In the genomic region with DNA sequence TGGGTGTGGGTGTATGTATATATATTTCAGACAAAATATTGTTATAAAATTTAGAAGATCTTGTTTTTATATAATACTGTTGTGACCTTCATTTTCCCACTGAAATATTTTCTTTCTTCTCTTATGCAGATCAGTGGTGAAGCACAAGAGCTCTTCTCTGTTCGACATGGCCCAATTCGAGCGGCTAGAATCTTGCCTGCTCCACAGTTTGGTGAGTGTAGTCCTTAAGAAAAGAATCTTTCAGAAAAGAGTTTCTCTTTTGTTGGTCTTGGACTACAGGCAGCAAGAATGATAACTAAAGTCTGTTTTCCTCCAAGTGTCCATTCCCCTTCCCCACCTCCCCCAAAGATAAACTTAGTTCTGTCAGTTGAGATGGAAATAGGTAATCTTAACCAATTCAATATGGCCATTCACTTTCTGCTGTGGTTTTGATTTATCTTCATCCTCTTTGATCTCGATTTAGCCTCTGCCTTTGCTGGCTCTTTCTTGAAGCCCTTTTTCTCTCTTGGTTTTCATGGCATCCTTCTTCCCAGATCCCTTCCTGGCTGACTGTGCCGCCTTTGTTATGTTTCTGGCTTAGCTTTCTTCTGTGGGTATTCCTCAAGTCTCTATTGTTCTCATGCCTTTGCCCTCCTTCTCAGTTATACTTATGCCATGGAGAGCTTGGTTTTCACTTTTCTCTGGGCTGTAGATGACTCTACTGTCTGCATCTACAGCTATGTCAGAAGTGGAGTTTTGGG, we compare ENCODE assay signal across 24 cellular contexts.
DNase-seq lines count a peak whose midpoint lies in the region; ATAC-seq, FAIRE-seq and TF ChIP-seq lines count a peak whose summit lies in the region.
"Had no signal": no experiment of that assay in that cellular context is flagged by ENCODE, and none has a peak within 500 bp of the region (broad histone marks: within the 10 kb centered on the region; RNA-seq: fewer than 3 reads in every experiment).

No MANE protein-coding gene starts in this region.

- TF ChIP-seq CTCF in mesothelial cell of epicardium (IDR thresholded peaks at IDR 0.05; ENCODE audit: unreplicated experiment): no peak
- TF ChIP-seq CTCF in thyroid gland (IDR thresholded peaks at IDR 0.05): no peak
- no peak for TF ChIP-seq CTCF in lower lobe of right lung (IDR thresholded peaks at IDR 0.05)

- no peak overlapping the region for H2AK5ac ChIP-seq in mesendoderm (ENCODE audit: low read length)

- H3K9ac ChIP-seq in NT2/D1 (ENCODE audit: insufficient read length, low read depth) (no peak overlapping the region), mesendoderm (ENCODE audit: low read length) (no peak overlapping the region)

- H3K56ac ChIP-seq in mesendoderm (ENCODE audit: low read length): no peak overlapping the region

- H3K27ac Mint-ChIP-seq in mesothelial cell of epicardium: peak overlapping the region; percentile 63
- H3K27ac Mint-ChIP-seq: activated naive CD8-positive, alpha-beta T cell treated with anti-CD3 and anti-CD28 coated beads, Interleukin-2, amount 50 U/mL, for 24 hours; IgD-negative memory B cell; stimulated activated naive CD8-positive, alpha-beta T cell treated with anti-CD3 and anti-CD28 coated beads, Interleukin-15, Interleukin-2, amounts not matched to agents 100 ng/mL and 50 ng/mL, for 24 hours had no signal

- H3K4me3 ChIP-seq in NT2/D1 (ENCODE audit: insufficient read length, low read depth) (no peak overlapping the region), thyroid gland (replicated peaks in 1 of 3) (no peak overlapping the region), mesendoderm (ENCODE audit: low read length) (no peak overlapping the region), lower lobe of right lung (no peak overlapping the region)
- H3K4me3 ChIP-seq: A549, colonic mucosa, spleen, upper lobe of left lung had no signal

- peaks cover 7% of the 10 kb centered on the region for H3K36me3 Mint-ChIP-seq in mesothelial cell of epicardium

- no peak for ATAC-seq in lower lobe of right lung
- ATAC-seq: A549; activated naive CD8-positive, alpha-beta T cell treated with anti-CD3 and anti-CD28 coated beads, Interleukin-2, amount 50 U/mL, for 24 hours had no signal

- no peak overlapping the region for H2BK15ac ChIP-seq in mesendoderm (replicated peaks; ENCODE audit: low read depth)

- intact Hi-C loops in thyroid gland (cut with DNase I) (no loop called here), lower lobe of right lung (cut with DNase I) (no loop called here)

- no peak overlapping the region for H4K8ac ChIP-seq in mesendoderm (ENCODE audit: low read depth, low read length)

- no peaks in the 10 kb centered on the region for H3K9me3 ChIP-seq in NT2/D1 (ENCODE audit: insufficient read depth, low read length)
- H3K9me3 ChIP-seq in thyroid gland: no peaks in the 10 kb centered on the region
- H3K9me3 ChIP-seq in lower lobe of right lung: peaks cover 5% of the 10 kb centered on the region
- H3K9me3 ChIP-seq: A549, BE2C, Caco-2, colonic mucosa had no signal

- H2BK120ac ChIP-seq in mesendoderm (ENCODE audit: low read depth, low read length): no peak overlapping the region

- FAIRE-seq in A204.1 (lab: Jason Lieb, UNC): peak; percentile 99
- FAIRE-seq: A549, endometrium had no signal

- no peaks in the 10 kb centered on the region for H3K36me3 ChIP-seq in NT2/D1 (ENCODE audit: insufficient read depth, insufficient read length, low read length)
- H3K36me3 ChIP-seq in thyroid gland: no peaks in the 10 kb centered on the region
- no peaks in the 10 kb centered on the region for H3K36me3 ChIP-seq in mesendoderm (ENCODE audit: control insufficient read depth, insufficient read depth, low read length)
- H3K36me3 ChIP-seq in lower lobe of right lung: no peaks in the 10 kb centered on the region
- H3K36me3 ChIP-seq: BE2C, brain microvascular endothelial cell, colonic mucosa, upper lobe of left lung had no signal

- H3K4me3 Mint-ChIP-seq in mesothelial cell of epicardium: no peak overlapping the region
- H3K4me3 Mint-ChIP-seq: activated naive CD8-positive, alpha-beta T cell treated with anti-CD3 and anti-CD28 coated beads, Interleukin-2, amount 50 U/mL, for 24 hours; IgD-negative memory B cell; stimulated activated naive CD8-positive, alpha-beta T cell treated with anti-CD3 and anti-CD28 coated beads, Interleukin-15, Interleukin-2, amounts not matched to agents 100 ng/mL and 50 ng/mL, for 24 hours had no signal

- H3K4me1 ChIP-seq in NT2/D1 (ENCODE audit: insufficient read depth, insufficient read length) (no peaks in the 10 kb centered on the region), thyroid gland (peaks cover 0 to 4% of the 10 kb centered on the region in 2 donors), mesendoderm (ENCODE audit: control insufficient read depth, low read depth, low read length) (no peaks in the 10 kb centered on the region), lower lobe of right lung (peaks cover 18% of the 10 kb centered on the region)
- H3K4me1 ChIP-seq: A549, BE2C, colonic mucosa, spleen had no signal

- no peak overlapping the region for H3K18ac ChIP-seq in mesendoderm (ENCODE audit: low read length)

- no peaks in the 10 kb centered on the region for H3K27me3 Mint-ChIP-seq in mesothelial cell of epicardium (ENCODE audit: low read depth)
- H3K27me3 Mint-ChIP-seq: activated naive CD8-positive, alpha-beta T cell treated with anti-CD3 and anti-CD28 coated beads, Interleukin-2, amount 50 U/mL, for 24 hours; IgD-negative memory B cell; stimulated activated naive CD8-positive, alpha-beta T cell treated with anti-CD3 and anti-CD28 coated beads, Interleukin-15, Interleukin-2, amounts not matched to agents 100 ng/mL and 50 ng/mL, for 24 hours had no signal

- no peak overlapping the region for H3K27ac ChIP-seq in thyroid gland
- H3K27ac ChIP-seq in mesendoderm (ENCODE audit: low read depth, low read length): no peak overlapping the region
- H3K27ac ChIP-seq in lower lobe of right lung: no peak overlapping the region
- H3K27ac ChIP-seq: A549, brain microvascular endothelial cell, colonic mucosa, spleen, upper lobe of left lung had no signal

- H3K23ac ChIP-seq in mesendoderm (ENCODE audit: low read length): no peak overlapping the region

- no peaks in the 10 kb centered on the region for H3K79me2 ChIP-seq in mesendoderm (ENCODE audit: control insufficient read depth, insufficient read depth, low read length)

- WGBS in thyroid gland, 2 donors: 71 to 78% methylated on average over 5 of the region's 5 CpGs
- no CpG with 5 or more reads among the region's 5 CpGs for WGBS in mesendoderm (ENCODE audit: extremely low coverage, insufficient coverage, low lambda C conversion rate)

- H3K4me2 ChIP-seq in mesendoderm (ENCODE audit: low read length): no peak overlapping the region
- H3K4me2 ChIP-seq: A549 had no signal

- H2BK5ac ChIP-seq in mesendoderm (ENCODE audit: low read length): no peak overlapping the region

- H3K9me3 Mint-ChIP-seq in mesothelial cell of epicardium: peaks cover 9% of the 10 kb centered on the region

- peak; percentile 36 for DNase-seq in NT2/D1 (ENCODE audit: low read depth, low spot score)
- peak; percentile 57 for DNase-seq in globus pallidus (ENCODE audit: low spot score)
- DNase-seq in mesothelial cell of epicardium (ENCODE audit: low spot score in 2 of 2, unreplicated experiment in 2 of 2): no peak
- no peak for DNase-seq in thyroid gland
- DNase-seq in T-helper 9 cell: no peak
- DNase-seq in mesendoderm: no peak
- DNase-seq in lower lobe of right lung: no peak
- DNase-seq: activated CD4-positive, alpha-beta T cell treated with anti-CD3 and anti-CD28 coated beads, Interleukin-2, amount 50 U/mL, for 4 hours; activated effector memory CD4-positive, alpha-beta T cell treated with Interleukin-2 at 50 U/mL for 16 hours; activated naive CD8-positive, alpha-beta T cell treated with anti-CD3 and anti-CD28 coated beads, Interleukin-2, amount 50 U/mL, for 24 hours; BE2C; brain microvascular endothelial cell; Caco-2; colonic mucosa; MM.1S; NCI-H69; spleen; stimulated activated CD4-positive, alpha-beta T cell treated with anti-CD3 and anti-CD28 coated beads, Interleukin-4, amount 100 ng/mL, for 24 hours; upper lobe of left lung had no signal

- peaks cover 37% of the 10 kb centered on the region for H3K4me1 Mint-ChIP-seq in mesothelial cell of epicardium
- H3K4me1 Mint-ChIP-seq: activated naive CD8-positive, alpha-beta T cell treated with anti-CD3 and anti-CD28 coated beads, Interleukin-2, amount 50 U/mL, for 24 hours had no signal

- H3K79me1 ChIP-seq in mesendoderm (ENCODE audit: low read length): no peaks in the 10 kb centered on the region

- no peak for TF ChIP-seq POLR2A in thyroid gland (IDR thresholded peaks at IDR 0.05)

- no peak overlapping the region for H4K5ac ChIP-seq in mesendoderm (ENCODE audit: low read length)

- H3K4ac ChIP-seq in mesendoderm (ENCODE audit: low read depth, low read length): no peak overlapping the region

- no peaks in the 10 kb centered on the region for H3K27me3 ChIP-seq in NT2/D1 (ENCODE audit: insufficient read depth, insufficient read length)
- no peaks in the 10 kb centered on the region for H3K27me3 ChIP-seq in thyroid gland
- no peaks in the 10 kb centered on the region for H3K27me3 ChIP-seq in mesendoderm (ENCODE audit: insufficient read depth, low read length, poor library complexity)
- no peaks in the 10 kb centered on the region for H3K27me3 ChIP-seq in lower lobe of right lung (ENCODE audit: low read depth)
- H3K27me3 ChIP-seq: BE2C, brain microvascular endothelial cell, colonic mucosa, spleen, upper lobe of left lung had no signal

Comparison
In these comparisons a context has a peak if more than half of its experiments do, and no peak if none do; other contexts are left out.
1. DNase-seq: peak in NT2/D1 (single experiment) and globus pallidus (single experiment); none in mesothelial cell of epicardium (0 of 2), thyroid gland (0 of 2), T-helper 9 cell (single experiment), mesendoderm (single experiment) and lower lobe of right lung (single experiment).